20 cellular contexts compared by ENCODE assay signal in the genomic region with DNA sequence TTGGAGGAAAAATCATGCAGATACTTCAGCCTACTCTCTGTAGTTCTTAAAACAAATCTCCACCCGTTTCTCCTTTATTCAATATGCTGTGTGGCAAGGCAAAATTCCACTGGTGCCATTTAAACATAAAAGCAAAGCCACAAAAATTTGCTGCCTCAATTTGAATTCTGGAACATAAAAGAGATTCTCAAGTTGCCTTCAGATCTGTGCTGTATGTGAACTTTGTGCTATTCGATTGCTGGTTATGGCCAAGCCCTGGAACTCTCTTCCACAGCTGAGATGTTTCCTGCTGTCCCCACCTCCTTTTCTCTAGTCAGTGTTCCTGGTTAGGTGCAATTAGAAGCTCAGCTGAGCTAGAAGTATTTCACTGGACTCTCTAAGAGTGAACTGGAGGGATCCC.
"Had no signal": no experiment of that assay in that cellular context is flagged by ENCODE, and none has a peak within 500 bp of the region (broad histone marks: within the 10 kb centered on the region; RNA-seq: fewer than 3 reads in every experiment).

No MANE protein-coding gene starts in this region.

- H3K4me1 Mint-ChIP-seq: activated B cell treated with CpG ODN at 0.5 μM for 24 hours; activated CD4-positive, alpha-beta memory T cell treated with anti-CD3 and anti-CD28 coated beads, Interleukin-2, amount 10 ng/mL, durations not matched to agents 7 days and 5 days; activated CD8-positive, alpha-beta memory T cell treated with anti-CD3 and anti-CD28 coated beads, Interleukin-2, amount 10 ng/mL, durations not matched to agents 7 days and 5 days; activated naive CD8-positive, alpha-beta T cell treated with anti-CD3 and anti-CD28 coated beads for 36 hours; natural killer cell had no signal

- H3K27me3 ChIP-seq: breast epithelium, stomach had no signal

- H3K4me3 ChIP-seq: breast epithelium, prostate gland, skin epidermis, stomach, thoracic aorta had no signal

- ATAC-seq: activated CD8-positive, alpha-beta memory T cell treated with anti-CD3 and anti-CD28 coated beads, Interleukin-2, amount 10 ng/mL, durations not matched to agents 7 days and 5 days; esophagus mucosa; natural killer cell; right cardiac atrium had no signal

- DNase-seq: activated B cell treated with CpG ODN at 0.5 μM for 24 hours; activated CD4-positive, alpha-beta memory T cell treated with anti-CD3 and anti-CD28 coated beads, Interleukin-2, amount 10 ng/mL, durations not matched to agents 7 days and 5 days; activated CD4-positive, alpha-beta T cell treated with anti-CD3 and anti-CD28 coated beads for 48 hours; activated CD8-positive, alpha-beta memory T cell treated with anti-CD3 and anti-CD28 coated beads, Interleukin-2, amount 10 ng/mL, durations not matched to agents 7 days and 5 days; activated naive CD4-positive, alpha-beta T cell; activated naive CD8-positive, alpha-beta T cell treated with anti-CD3 and anti-CD28 coated beads for 36 hours; amygdala; cortex of kidney; effector CD4-positive, alpha-beta T cell; mesenchymal stem cell; natural killer cell; right cardiac atrium; stimulated activated CD4-positive, alpha-beta T cell treated with anti-CD3 and anti-CD28 coated beads, Interleukin-4, amount 100 ng/mL, for 1 hour; stomach; SW 1271 had no signal

- H3K27ac ChIP-seq: prostate gland, stomach, thoracic aorta had no signal

- H3K36me3 Mint-ChIP-seq: activated CD8-positive, alpha-beta memory T cell treated with anti-CD3 and anti-CD28 coated beads, Interleukin-2, amount 10 ng/mL, durations not matched to agents 7 days and 5 days; activated naive CD8-positive, alpha-beta T cell treated with anti-CD3 and anti-CD28 coated beads for 36 hours; natural killer cell had no signal

- H3K27ac Mint-ChIP-seq: activated B cell treated with CpG ODN at 0.5 μM for 24 hours; activated CD4-positive, alpha-beta memory T cell treated with anti-CD3 and anti-CD28 coated beads, Interleukin-2, amount 10 ng/mL, durations not matched to agents 7 days and 5 days; activated CD8-positive, alpha-beta memory T cell treated with anti-CD3 and anti-CD28 coated beads, Interleukin-2, amount 10 ng/mL, durations not matched to agents 7 days and 5 days; activated naive CD8-positive, alpha-beta T cell treated with anti-CD3 and anti-CD28 coated beads for 36 hours; natural killer cell had no signal

- H3K9me3 Mint-ChIP-seq: activated B cell treated with CpG ODN at 0.5 μM for 24 hours had no signal

- H3K4me1 ChIP-seq: breast epithelium, prostate gland, stomach had no signal

- H3K36me3 ChIP-seq: breast epithelium, prostate gland, stomach, thoracic aorta had no signal

- H3K9me3 ChIP-seq: prostate gland had no signal

- H3K4me3 Mint-ChIP-seq: activated B cell treated with CpG ODN at 0.5 μM for 24 hours; activated CD4-positive, alpha-beta memory T cell treated with anti-CD3 and anti-CD28 coated beads, Interleukin-2, amount 10 ng/mL, durations not matched to agents 7 days and 5 days; activated CD8-positive, alpha-beta memory T cell treated with anti-CD3 and anti-CD28 coated beads, Interleukin-2, amount 10 ng/mL, durations not matched to agents 7 days and 5 days; activated naive CD8-positive, alpha-beta T cell treated with anti-CD3 and anti-CD28 coated beads for 36 hours; natural killer cell had no signal

- H3K27me3 Mint-ChIP-seq: activated B cell treated with CpG ODN at 0.5 μM for 24 hours; activated CD4-positive, alpha-beta memory T cell treated with anti-CD3 and anti-CD28 coated beads, Interleukin-2, amount 10 ng/mL, durations not matched to agents 7 days and 5 days; activated CD8-positive, alpha-beta memory T cell treated with anti-CD3 and anti-CD28 coated beads, Interleukin-2, amount 10 ng/mL, durations not matched to agents 7 days and 5 days; activated naive CD8-positive, alpha-beta T cell treated with anti-CD3 and anti-CD28 coated beads for 36 hours had no signal
